39 cellular contexts compared by ENCODE assay signal in the genomic region with DNA sequence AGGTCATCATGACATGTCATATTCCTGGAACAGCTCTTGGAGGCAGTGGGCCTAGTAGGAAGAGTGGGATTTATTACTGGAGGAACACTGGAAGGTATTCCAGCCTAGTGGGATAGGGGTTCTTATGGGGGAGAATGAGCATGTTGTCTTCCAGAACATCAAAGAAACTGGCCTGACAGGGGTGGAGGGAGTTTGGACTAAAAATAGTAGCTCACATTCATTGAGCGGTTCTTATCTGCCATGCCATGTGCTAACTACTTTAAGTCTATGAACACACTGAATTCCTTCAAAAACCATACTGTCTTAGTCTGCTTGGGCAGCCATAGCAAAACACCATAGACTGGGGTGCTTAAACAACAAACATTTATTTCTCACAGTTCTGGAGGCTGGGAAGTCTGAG.
"Had no signal": no experiment of that assay in that cellular context is flagged by ENCODE, and none has a peak within 500 bp of the region (broad histone marks: within the 10 kb centered on the region; RNA-seq: fewer than 3 reads in every experiment).

No MANE protein-coding gene starts in this region.

- H3K4me1 ChIP-seq: adrenal gland, ascending aorta, body of pancreas, breast epithelium had no signal

- H3K27ac ChIP-seq: adrenal gland, ascending aorta, body of pancreas, brain microvascular endothelial cell, breast epithelium had no signal

- H3K4me3 ChIP-seq: adrenal gland, ascending aorta, body of pancreas, breast epithelium had no signal

- H3K27me3 Mint-ChIP-seq: activated naive CD4-positive, alpha-beta T cell treated with anti-CD3 and anti-CD28 coated beads, Interleukin-2, amount 10 ng/mL, durations not matched to agents 7 days and 5 days; activated naive CD4-positive, alpha-beta T cell treated with anti-CD3 and anti-CD28 coated beads, Interleukin-2, amount 50 U/mL, for 24 hours; activated naive CD8-positive, alpha-beta T cell; activated naive CD8-positive, alpha-beta T cell treated with anti-CD3 and anti-CD28 coated beads for 36 hours; activated naive CD8-positive, alpha-beta T cell treated with anti-CD3 and anti-CD28 coated beads, Interleukin-2, amount 10 ng/mL, durations not matched to agents 7 days and 5 days; activated naive CD8-positive, alpha-beta T cell treated with anti-CD3 and anti-CD28 coated beads, Interleukin-2, amount 50 U/mL, for 24 hours; activated T-cell treated with anti-CD3 and anti-CD28 coated beads, Interleukin-2, amount 50 U/mL, for 24 hours; activated T-helper 17 cell treated with anti-CD3 and anti-CD28 coated beads, Interleukin-2, amount 50 U/mL, for 72 hours; brain; central memory CD8-positive, alpha-beta T cell had no signal

- H3K27ac Mint-ChIP-seq: activated naive CD4-positive, alpha-beta T cell treated with anti-CD3 and anti-CD28 coated beads for 36 hours; activated naive CD4-positive, alpha-beta T cell treated with anti-CD3 and anti-CD28 coated beads, Interleukin-2, amount 10 ng/mL, durations not matched to agents 7 days and 5 days; activated naive CD4-positive, alpha-beta T cell treated with anti-CD3 and anti-CD28 coated beads, Interleukin-2, amount 50 U/mL, for 24 hours; activated naive CD4-positive, alpha-beta T cell treated with anti-CD3 and anti-CD28 coated beads, Interleukin-2, amount 50 U/mL, for 72 hours; activated naive CD8-positive, alpha-beta T cell; activated naive CD8-positive, alpha-beta T cell treated with anti-CD3 and anti-CD28 coated beads for 36 hours; activated naive CD8-positive, alpha-beta T cell treated with anti-CD3 and anti-CD28 coated beads, Interleukin-2, amount 10 ng/mL, durations not matched to agents 7 days and 5 days; activated naive CD8-positive, alpha-beta T cell treated with anti-CD3 and anti-CD28 coated beads, Interleukin-2, amount 50 U/mL, for 24 hours; activated T-cell treated with anti-CD3 and anti-CD28 coated beads, Interleukin-2, amount 50 U/mL, for 24 hours; activated T-cell treated with anti-CD3 and anti-CD28 coated beads, Interleukin-2, amount 50 U/mL, for 72 hours; activated T-helper 1 cell treated with anti-CD3 and anti-CD28 coated beads, Interleukin-12 subunit alpha, Interleukin-12 subunit beta, Interleukin-2, Interleukin-4 antibody, amounts not matched to agents 30 ng/mL and 10 ng/mL and 1 ng/mL, durations not matched to agents 14 hours and 24 hours and 36 hours; activated T-helper 17 cell treated with anti-CD3 and anti-CD28 coated beads, Interleukin-2, amount 50 U/mL, for 72 hours; activated T-helper 2 cell treated with anti-CD3 and anti-CD28 coated beads, Interferon-gamma antibody, Interleukin-2, Interleukin-4, amounts not matched to agents 10 μg/mL and 5 μg/mL and 100 μg/mL, durations not matched to agents 14 hours and 24 hours and 36 hours; brain had no signal

- FAIRE-seq: astrocyte, bronchial epithelial cell, colon had no signal

- DNase-seq: activated effector memory CD4-positive, alpha-beta T cell treated with anti-CD3 and anti-CD28 coated beads, Interleukin-2, amount 50 U/mL, for 16 hours; activated effector memory CD4-positive, alpha-beta T cell treated with Interleukin-2 at 50 U/mL for 16 hours; activated gamma-delta T cell; activated gamma-delta T cell treated with Interleukin-2 at 50 U/mL for 16 hours; activated naive CD4-positive, alpha-beta T cell; activated naive CD4-positive, alpha-beta T cell treated with anti-CD3 and anti-CD28 coated beads for 36 hours; activated naive CD4-positive, alpha-beta T cell treated with anti-CD3 and anti-CD28 coated beads, Interleukin-2, amount 10 ng/mL, durations not matched to agents 7 days and 5 days; activated naive CD4-positive, alpha-beta T cell treated with anti-CD3 and anti-CD28 coated beads, Interleukin-2, amount 50 U/mL, for 16 hours; activated naive CD4-positive, alpha-beta T cell treated with Interleukin-2 at 50 U/mL for 16 hours; activated naive CD8-positive, alpha-beta T cell treated with anti-CD3 and anti-CD28 coated beads for 36 hours; activated naive CD8-positive, alpha-beta T cell treated with anti-CD3 and anti-CD28 coated beads, Interleukin-2, amount 10 ng/mL, durations not matched to agents 7 days and 5 days; activated naive CD8-positive, alpha-beta T cell treated with anti-CD3 and anti-CD28 coated beads, Interleukin-2, amount 50 U/mL, for 24 hours; activated T-cell treated with anti-CD3 and anti-CD28 coated beads, Interleukin-2, amount 50 U/mL, for 24 hours; activated T-cell treated with anti-CD3 and anti-CD28 coated beads, Interleukin-2, amount 50 U/mL, for 4 hours; activated T-cell treated with anti-CD3 and anti-CD28 coated beads, Interleukin-2, amount 50 U/mL, for 48 hours; activated T-cell treated with anti-CD3 and anti-CD28 coated beads, Interleukin-2, amount 50 U/mL, for 72 hours; adrenal gland; amniotic stem cell; amygdala; anterior cingulate cortex; aorta; body of pancreas; brain microvascular endothelial cell; caudate nucleus; central memory CD4-positive, alpha-beta T cell; cerebellar nuclear complex had no signal

- H3K27me3 ChIP-seq: adrenal gland, ascending aorta, body of pancreas, brain microvascular endothelial cell, breast epithelium had no signal

- H3K4me1 Mint-ChIP-seq: activated naive CD4-positive, alpha-beta T cell treated with anti-CD3 and anti-CD28 coated beads, Interleukin-2, amount 10 ng/mL, durations not matched to agents 7 days and 5 days; activated naive CD4-positive, alpha-beta T cell treated with anti-CD3 and anti-CD28 coated beads, Interleukin-2, amount 50 U/mL, for 24 hours; activated naive CD8-positive, alpha-beta T cell treated with anti-CD3 and anti-CD28 coated beads for 36 hours; activated naive CD8-positive, alpha-beta T cell treated with anti-CD3 and anti-CD28 coated beads, Interleukin-2, amount 10 ng/mL, durations not matched to agents 7 days and 5 days; activated naive CD8-positive, alpha-beta T cell treated with anti-CD3 and anti-CD28 coated beads, Interleukin-2, amount 50 U/mL, for 24 hours; activated T-helper 17 cell treated with anti-CD3 and anti-CD28 coated beads, Interleukin-2, amount 50 U/mL, for 72 hours; central memory CD8-positive, alpha-beta T cell had no signal

- H3K36me3 Mint-ChIP-seq: activated naive CD4-positive, alpha-beta T cell treated with anti-CD3 and anti-CD28 coated beads, Interleukin-2, amount 10 ng/mL, durations not matched to agents 7 days and 5 days; activated naive CD4-positive, alpha-beta T cell treated with anti-CD3 and anti-CD28 coated beads, Interleukin-2, amount 50 U/mL, for 24 hours; activated naive CD4-positive, alpha-beta T cell treated with anti-CD3 and anti-CD28 coated beads, Interleukin-2, amount 50 U/mL, for 72 hours; activated naive CD8-positive, alpha-beta T cell; activated naive CD8-positive, alpha-beta T cell treated with anti-CD3 and anti-CD28 coated beads for 36 hours; activated naive CD8-positive, alpha-beta T cell treated with anti-CD3 and anti-CD28 coated beads, Interleukin-2, amount 10 ng/mL, durations not matched to agents 7 days and 5 days; brain had no signal

- ATAC-seq: activated naive CD4-positive, alpha-beta T cell treated with anti-CD3 and anti-CD28 coated beads, Interleukin-2, amount 50 U/mL, for 72 hours; activated naive CD8-positive, alpha-beta T cell treated with anti-CD3 and anti-CD28 coated beads, Interleukin-2, amount 50 U/mL, for 24 hours; activated T-cell treated with anti-CD3 and anti-CD28 coated beads, Interleukin-2, amount 50 U/mL, for 4 hours; activated T-cell treated with anti-CD3 and anti-CD28 coated beads, Interleukin-2, amount 50 U/mL, for 72 hours; activated T-helper 17 cell treated with anti-CD3 and anti-CD28 coated beads, Interleukin-2, amount 50 U/mL, for 72 hours; body of pancreas had no signal

- H3K9me3 ChIP-seq: adrenal gland, ascending aorta, body of pancreas, breast epithelium had no signal

- H3K4me3 Mint-ChIP-seq: activated naive CD4-positive, alpha-beta T cell treated with anti-CD3 and anti-CD28 coated beads for 36 hours; activated naive CD4-positive, alpha-beta T cell treated with anti-CD3 and anti-CD28 coated beads, Interleukin-2, amount 10 ng/mL, durations not matched to agents 7 days and 5 days; activated naive CD4-positive, alpha-beta T cell treated with anti-CD3 and anti-CD28 coated beads, Interleukin-2, amount 50 U/mL, for 24 hours; activated naive CD8-positive, alpha-beta T cell; activated naive CD8-positive, alpha-beta T cell treated with anti-CD3 and anti-CD28 coated beads for 36 hours; activated naive CD8-positive, alpha-beta T cell treated with anti-CD3 and anti-CD28 coated beads, Interleukin-2, amount 10 ng/mL, durations not matched to agents 7 days and 5 days; activated naive CD8-positive, alpha-beta T cell treated with anti-CD3 and anti-CD28 coated beads, Interleukin-2, amount 50 U/mL, for 24 hours; activated T-cell treated with anti-CD3 and anti-CD28 coated beads, Interleukin-2, amount 50 U/mL, for 24 hours; activated T-cell treated with anti-CD3 and anti-CD28 coated beads, Interleukin-2, amount 50 U/mL, for 4 hours; activated T-cell treated with anti-CD3 and anti-CD28 coated beads, Interleukin-2, amount 50 U/mL, for 72 hours; activated T-helper 1 cell treated with anti-CD3 and anti-CD28 coated beads, Interleukin-12 subunit alpha, Interleukin-12 subunit beta, Interleukin-2, Interleukin-4 antibody, amounts not matched to agents 30 ng/mL and 10 ng/mL and 1 ng/mL, durations not matched to agents 14 hours and 24 hours and 36 hours; activated T-helper 17 cell treated with anti-CD3 and anti-CD28 coated beads, Interleukin-2, amount 50 U/mL, for 72 hours; brain; central memory CD8-positive, alpha-beta T cell had no signal

- H3K9me3 Mint-ChIP-seq: activated naive CD4-positive, alpha-beta T cell treated with anti-CD3 and anti-CD28 coated beads, Interleukin-2, amount 10 ng/mL, durations not matched to agents 7 days and 5 days; activated T-cell treated with anti-CD3 and anti-CD28 coated beads, Interleukin-2, amount 50 U/mL, for 4 hours; activated T-helper 1 cell treated with anti-CD3 and anti-CD28 coated beads, Interleukin-12 subunit alpha, Interleukin-12 subunit beta, Interleukin-2, Interleukin-4 antibody, amounts not matched to agents 30 ng/mL and 10 ng/mL and 1 ng/mL, durations not matched to agents 14 hours and 24 hours and 36 hours; activated T-helper 2 cell treated with anti-CD3 and anti-CD28 coated beads, Interferon-gamma antibody, Interleukin-2, Interleukin-4, amounts not matched to agents 10 μg/mL and 5 μg/mL and 100 μg/mL, durations not matched to agents 14 hours and 24 hours and 36 hours; brain had no signal

- H3K36me3 ChIP-seq: adrenal gland, ascending aorta, brain microvascular endothelial cell, breast epithelium had no signal
